27 cellular contexts compared by ENCODE assay signal in the genomic region with DNA sequence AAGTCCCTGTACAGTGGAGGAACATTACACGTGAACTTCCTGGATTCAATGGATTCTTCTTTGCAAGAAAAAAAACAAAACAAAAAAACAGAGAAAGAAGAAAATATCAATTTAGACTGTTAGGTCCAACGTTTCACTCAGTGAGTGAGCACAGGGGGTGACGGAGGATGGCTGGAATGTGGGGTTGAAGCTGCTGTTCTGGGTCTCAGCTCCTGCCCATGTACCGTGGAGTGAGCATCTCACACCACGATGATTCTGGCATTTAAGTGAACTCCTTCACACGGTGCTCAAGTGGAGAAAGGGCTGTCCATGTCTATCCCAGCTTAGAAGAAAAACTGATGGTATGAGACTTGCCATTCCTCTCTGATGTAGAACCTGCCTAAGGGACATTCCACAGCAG. TPM values are rescaled to one million over a fixed set of nuclear protein-coding genes. Genes with fewer than 3 reads are reported as not detected.
A peak's percentile ranks its signal among the peaks of the same experiment; 100 is the strongest.
DNase-seq lines count a peak whose midpoint lies in the region; ATAC-seq, FAIRE-seq and TF ChIP-seq lines count a peak whose summit lies in the region.
"Had no signal": no experiment of that assay in that cellular context is flagged by ENCODE, and none has a peak within 500 bp of the region (broad histone marks: within the 10 kb centered on the region; RNA-seq: fewer than 3 reads in every experiment).

No MANE protein-coding gene starts in this region.

- no peaks in the 10 kb centered on the region for H3K36me3 ChIP-seq in astrocyte (ENCODE audit: insufficient read depth, low read length)
- H3K36me3 ChIP-seq: prostate gland, SJSA1 had no signal

- no peak overlapping the region for H2BK120ac ChIP-seq in H9 (ENCODE audit: low read depth, low read length, poor library complexity, severe bottlenecking)

- no peak overlapping the region for H2BK5ac ChIP-seq in H9 (ENCODE audit: insufficient read length, low read length)

- FAIRE-seq in GM19239 (lab: Jason Lieb, UNC) (peak; percentile 66), astrocyte (lab: Jason Lieb, UNC) (no peak)

- intact Hi-C loops in activated CD4-positive, alpha-beta T cell treated with anti-CD3 and anti-CD28 coated beads for 36 hours (cut with DNase I, micrococcal nuclease): no loop called here

- no peak overlapping the region for H3K4me2 ChIP-seq in astrocyte (ENCODE audit: low read length)
- no peak overlapping the region for H3K4me2 ChIP-seq in H9 (ENCODE audit: insufficient read depth, insufficient read length, low read length)
- H3K4me2 ChIP-seq: KMS-11 had no signal

- H3K79me2 ChIP-seq in astrocyte (ENCODE audit: insufficient read depth, low read length) (no peaks in the 10 kb centered on the region), H9 (ENCODE audit: insufficient read depth, low read length) (peaks cover 6% of the 10 kb centered on the region)

- no peak overlapping the region for H4K91ac ChIP-seq in H9 (ENCODE audit: insufficient read length, low read depth, low read length)

- H3K27me3 ChIP-seq in astrocyte (ENCODE audit: insufficient read depth, low read length): peaks cover 2% of the 10 kb centered on the region
- H3K27me3 ChIP-seq in H9 (ENCODE audit: insufficient read depth, low read length): no peaks in the 10 kb centered on the region
- H3K27me3 ChIP-seq: adrenal gland had no signal

- H3K27ac ChIP-seq in astrocyte (ENCODE audit: low read depth, low read length) (no peak overlapping the region), H9 (ENCODE audit: insufficient read length, low read depth, low read length) (no peak overlapping the region)
- H3K27ac ChIP-seq: coronary artery, KMS-11, prostate gland, SJSA1, thoracic aorta had no signal

- POLR2A ChIA-PET in activated CD4-positive, alpha-beta T cell treated with anti-CD3 and anti-CD28 coated beads for 36 hours (lab: Charles Lee): no interaction called here

- H4K20me1 ChIP-seq in astrocyte (ENCODE audit: insufficient read depth, low read length) (peaks cover 2% of the 10 kb centered on the region), H9 (ENCODE audit: control insufficient read depth, insufficient read depth, insufficient read length) (no peaks in the 10 kb centered on the region)

- no peak overlapping the region for H3K18ac ChIP-seq in H9 (ENCODE audit: insufficient read length, low read depth, low read length)

- peak overlapping the region; percentile 61 for H3K27ac Mint-ChIP-seq in activated CD4-positive, alpha-beta T cell treated with anti-CD3 and anti-CD28 coated beads for 36 hours
- H3K27ac Mint-ChIP-seq in astrocyte (ENCODE audit: unreplicated experiment) (no peak overlapping the region), nephron progenitor cell (peak overlapping the region; percentile 82), H9 (peak overlapping the region in 1 of 3 experiments; percentile 8; a peak in 1 of 7 replicates)
- H3K27ac Mint-ChIP-seq: stimulated activated naive CD8-positive, alpha-beta T cell treated with anti-CD3 and anti-CD28 coated beads, Interleukin-15, Interleukin-2, amounts not matched to agents 100 ng/mL and 50 ng/mL, for 24 hours had no signal

- H3K4me1 Mint-ChIP-seq in activated CD4-positive, alpha-beta T cell treated with anti-CD3 and anti-CD28 coated beads for 36 hours: peaks cover 45% of the 10 kb centered on the region
- H3K4me1 Mint-ChIP-seq in astrocyte (ENCODE audit: low read depth, unreplicated experiment) (peaks cover 28% of the 10 kb centered on the region), nephron progenitor cell (peaks cover 72% of the 10 kb centered on the region), H9 (peaks cover 18% of the 10 kb centered on the region in 2 experiments)

- no peak overlapping the region for H3T11ph ChIP-seq in H9 (ENCODE audit: low read length)

- no peak overlapping the region for H3K4me3 ChIP-seq in astrocyte (ENCODE audit: insufficient read depth, low read depth, low read length)
- H3K4me3 ChIP-seq: adrenal gland, coronary artery, prostate gland, SJSA1, thoracic aorta had no signal

- H3K9me3 ChIP-seq in astrocyte (ENCODE audit: insufficient read depth, low read depth, low read length) (no peaks in the 10 kb centered on the region), H9 (ENCODE audit: control insufficient read depth, low read depth, low read length) (no peaks in the 10 kb centered on the region)
- H3K9me3 ChIP-seq: adrenal gland, prostate gland, SJSA1, thoracic aorta had no signal

- H3K4ac ChIP-seq in H9 (ENCODE audit: low read depth, low read length): no peak overlapping the region

- H3K4me1 ChIP-seq in astrocyte (ENCODE audit: insufficient read depth, low read length) (no peaks in the 10 kb centered on the region), H9 (ENCODE audit: insufficient read depth, low read length) (no peaks in the 10 kb centered on the region)
- H3K4me1 ChIP-seq: prostate gland, SJSA1 had no signal

- peaks cover 4% of the 10 kb centered on the region for H3K79me1 ChIP-seq in H9 (ENCODE audit: insufficient read depth, low read depth, low read length, poor library complexity, severe bottlenecking)

- no peak overlapping the region; the same call in 1 of the 2 replicates for H3K14ac ChIP-seq in H9 (ENCODE audit: insufficient read depth, low read length)

- H2BK15ac ChIP-seq in H9 (ENCODE audit: low read depth, low read length): no peak overlapping the region

- WGBS in H9 (ENCODE audit: extremely low coverage, insufficient read length, low lambda C conversion rate): no CpG with 5 or more reads among the region's 6 CpGs

- no peak for ATAC-seq in activated CD4-positive, alpha-beta T cell treated with anti-CD3 and anti-CD28 coated beads for 36 hours
- ATAC-seq in HG03520 (IDR thresholded peaks at IDR 0.05; ENCODE audit: unreplicated experiment): no peak
- ATAC-seq: esophagus mucosa had no signal

- TF ChIP-seq CTCF in astrocyte (IDR thresholded peaks at IDR 0.05; ENCODE audit: insufficient read depth, low read depth, low read length): no peak
- TF ChIP-seq CTCF in nephron progenitor cell (IDR thresholded peaks at IDR 0.05): no peak
- TF ChIP-seq CTCF in H9 (conservative IDR thresholded peaks at IDR 0.05): no peak

- no peak overlapping the region for H2AK5ac ChIP-seq in H9 (ENCODE audit: insufficient read length, low read length)

- H2BK12ac ChIP-seq in H9 (ENCODE audit: insufficient read length, low read depth, low read length): no peak overlapping the region

- DNase-seq in activated CD4-positive, alpha-beta T cell treated with anti-CD3 and anti-CD28 coated beads for 36 hours: no peak
- no peak for DNase-seq in activated CD4-positive, alpha-beta T cell treated with anti-CD3 and anti-CD28 coated beads, Interleukin-2, amount 50 U/mL, for 1 hour
- no peak for DNase-seq in GM19239 (ENCODE audit: insufficient read length, low spot score)
- no peak for DNase-seq in astrocyte (ENCODE audit: low read depth)
- no peak for DNase-seq in nephron progenitor cell
- no peak for DNase-seq in H9
- DNase-seq in HuH-7 (ENCODE audit: low spot score): no peak
- DNase-seq: 8988T; activated CD4-positive, CD25-positive, alpha-beta regulatory T cell treated with anti-CD3 and anti-CD28 coated beads, Interleukin-2, amount 50 U/mL, for 72 hours; foreskin fibroblast; GOT3; kidney glomerular epithelial cell; MM.1S; NCI-H1417; NCI-H2107; NCI-H446; RPMI8226 had no signal

- H3K9me3 Mint-ChIP-seq in activated CD4-positive, alpha-beta T cell treated with anti-CD3 and anti-CD28 coated beads for 36 hours (ENCODE audit: low read depth): no peaks in the 10 kb centered on the region
- H3K9me3 Mint-ChIP-seq in astrocyte (ENCODE audit: unreplicated experiment) (peaks cover 1% of the 10 kb centered on the region), nephron progenitor cell (no peaks in the 10 kb centered on the region), H9 (no peaks in the 10 kb centered on the region)
- H3K9me3 Mint-ChIP-seq: CD14-positive monocyte; stimulated activated naive CD8-positive, alpha-beta T cell treated with anti-CD3 and anti-CD28 coated beads, Interleukin-15, Interleukin-2, amounts not matched to agents 100 ng/mL and 50 ng/mL, for 24 hours had no signal

- no peaks in the 10 kb centered on the region for H3K23me2 ChIP-seq in H9 (ENCODE audit: insufficient read length, low read depth, low read length, poor library complexity, severe bottlenecking)

- no peak overlapping the region for H3K23ac ChIP-seq in H9 (ENCODE audit: insufficient read length, low read depth, low read length)

- no peak overlapping the region for H2AFZ ChIP-seq in astrocyte (ENCODE audit: low read depth, low read length)
- no peak overlapping the region for H2AFZ ChIP-seq in H9 (ENCODE audit: low read length)

- CTCF ChIA-PET in activated CD4-positive, alpha-beta T cell treated with anti-CD3 and anti-CD28 coated beads for 36 hours (lab: Charles Lee): interaction anchor here (0.8 kb wide), 1 partner anchor 26 kb away, joined by 3 read pairs; no protein-coding TSS in a partner anchor

- no peaks in the 10 kb centered on the region for H3K27me3 Mint-ChIP-seq in activated CD4-positive, alpha-beta T cell treated with anti-CD3 and anti-CD28 coated beads for 36 hours
- H3K27me3 Mint-ChIP-seq in astrocyte (ENCODE audit: low read depth, unreplicated experiment) (no peaks in the 10 kb centered on the region), nephron progenitor cell (ENCODE audit: low read depth, poor library complexity) (no peaks in the 10 kb centered on the region), H9 (ENCODE audit: low read depth) (no peaks in the 10 kb centered on the region)
- H3K27me3 Mint-ChIP-seq: stimulated activated naive CD8-positive, alpha-beta T cell treated with anti-CD3 and anti-CD28 coated beads, Interleukin-15, Interleukin-2, amounts not matched to agents 100 ng/mL and 50 ng/mL, for 24 hours had no signal

- H3K9ac ChIP-seq in astrocyte (ENCODE audit: low read length) (no peak overlapping the region), H9 (ENCODE audit: extremely low read depth, insufficient read length, low read length) (no peak overlapping the region)
- H3K9ac ChIP-seq: KMS-11 had no signal

- no peak overlapping the region for H3K56ac ChIP-seq in H9 (ENCODE audit: insufficient read length, low read depth, low read length)

- peaks cover 89% of the 10 kb centered on the region for H3K36me3 Mint-ChIP-seq in activated CD4-positive, alpha-beta T cell treated with anti-CD3 and anti-CD28 coated beads for 36 hours (ENCODE audit: low read depth)
- H3K36me3 Mint-ChIP-seq in astrocyte (ENCODE audit: low read depth, unreplicated experiment) (peaks cover 32% of the 10 kb centered on the region), nephron progenitor cell (ENCODE audit: low read depth) (peaks cover 94% of the 10 kb centered on the region), H9 (ENCODE audit: insufficient read depth in 1 of 3, low read depth in 3 of 3) (peaks cover 71 to 88% (median 72%) of the 10 kb centered on the region in 3 experiments)

- no peak overlapping the region for H4K5ac ChIP-seq in H9 (ENCODE audit: insufficient read length, low read depth, low read length)

- no peak overlapping the region for H4K8ac ChIP-seq in H9 (replicated peaks; ENCODE audit: insufficient read length, low read depth, low read length)

- H3K4me3 Mint-ChIP-seq in activated CD4-positive, alpha-beta T cell treated with anti-CD3 and anti-CD28 coated beads for 36 hours: no peak overlapping the region
- H3K4me3 Mint-ChIP-seq in astrocyte (ENCODE audit: unreplicated experiment): peak overlapping the region; percentile 10
- no peak overlapping the region for H3K4me3 Mint-ChIP-seq in nephron progenitor cell
- no peak overlapping the region for H3K4me3 Mint-ChIP-seq in H9
- H3K4me3 Mint-ChIP-seq: CD14-positive monocyte; stimulated activated naive CD8-positive, alpha-beta T cell treated with anti-CD3 and anti-CD28 coated beads, Interleukin-15, Interleukin-2, amounts not matched to agents 100 ng/mL and 50 ng/mL, for 24 hours had no signal

- no peak overlapping the region for H2BK20ac ChIP-seq in H9 (ENCODE audit: low read depth, low read length, poor library complexity, severe bottlenecking)

RNA-seq across cellular contexts. Expression of a gene that starts 23.2 kb away (rescaled TPM):
- 100 to 1,000 TPM; 357 to 369 TPM for total RNA-seq in activated CD4-positive, alpha-beta T cell treated with anti-CD3 and anti-CD28 coated beads for 36 hours
- total RNA-seq in astrocyte (607 and 726 TPM in 2 replicates), H9 (2021) (98.2 and 104 TPM in 2 replicates)

RNA-seq across cellular contexts. Expression of a gene that starts 24.3 kb away (rescaled TPM):
- total RNA-seq in activated CD4-positive, alpha-beta T cell treated with anti-CD3 and anti-CD28 coated beads for 36 hours: 1 to 10 TPM; 7.1 to 8.4 TPM
- 91.7 and 95.4 TPM in 2 replicates for total RNA-seq in astrocyte
- 23.4 and 27.5 TPM in 2 replicates for total RNA-seq in H9 (2021)
